Comparison of ENCODE assay signal across 10 cellular contexts in the genomic region with DNA sequence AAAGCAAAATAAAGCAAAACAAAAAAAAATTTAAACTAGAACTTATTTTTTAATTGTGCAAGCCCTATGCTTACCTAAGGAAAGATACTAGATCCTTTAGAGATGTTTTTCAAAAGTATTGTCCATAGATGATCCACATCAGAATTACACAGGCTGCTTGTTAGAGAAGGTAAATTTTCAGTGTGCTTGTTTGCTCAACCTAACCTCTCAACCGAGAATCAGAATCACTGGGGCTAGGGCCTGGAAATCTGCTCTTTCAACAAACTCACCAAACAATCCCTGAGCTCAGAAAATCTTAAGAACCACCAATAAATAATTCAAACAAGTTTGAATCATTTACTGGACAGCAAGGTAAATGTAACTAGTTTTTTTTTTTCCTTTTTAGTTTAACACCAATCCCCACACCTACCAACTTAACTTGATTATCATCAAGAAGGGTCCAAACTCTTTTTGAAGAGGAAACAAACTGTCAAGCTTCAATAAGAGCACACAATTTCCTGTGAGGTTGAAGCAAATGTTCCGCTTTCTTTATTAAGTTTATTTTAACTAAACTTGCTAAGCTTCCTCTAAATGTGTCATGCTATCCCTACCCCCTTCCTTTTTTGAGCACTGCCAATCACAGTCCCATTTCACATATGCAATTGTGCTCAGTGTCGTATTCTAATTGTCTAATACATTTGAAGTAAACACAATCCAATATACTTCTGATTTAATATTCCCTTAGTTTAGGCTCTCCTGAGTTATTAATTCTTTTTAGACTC. TPM values are rescaled to one million over a fixed set of nuclear protein-coding genes. Genes with fewer than 3 reads are reported as not detected.
DNase-seq lines count a peak whose midpoint lies in the region; ATAC-seq and TF ChIP-seq lines count a peak whose summit lies in the region.
"Had no signal": no experiment of that assay in that cellular context is flagged by ENCODE, and none has a peak within 500 bp of the region (broad histone marks: within the 10 kb centered on the region; RNA-seq: fewer than 3 reads in every experiment).

No MANE protein-coding gene starts in this region.

- peak; percentile 53 for DNase-seq in NAMALWA (ENCODE audit: low spot score)
- DNase-seq in globus pallidus (ENCODE audit: low spot score) = peak; percentile 31
- DNase-seq in cortex of kidney (lab: John Stamatoyannopoulos, UW) = no peak
- DNase-seq in aorta = no peak
- no peak for DNase-seq in H4 (ENCODE audit: low spot score)
- no peak for DNase-seq in occipital lobe (lab: John Stamatoyannopoulos, UW)
- DNase-seq: activated CD4-positive, alpha-beta T cell treated with anti-CD3 and anti-CD28 coated beads for 4 hours; DMS53 had no signal

- no peaks in the 10 kb centered on the region for H4K20me1 ChIP-seq in DOHH2 (ENCODE audit: control insufficient read depth, insufficient read depth, low read depth, low read length)

- 62 to 70% methylated on average over 3 of the region's 3 CpGs for WGBS in aorta, 2 donors

- H3K9me2 ChIP-seq in DOHH2 (replicated peaks; ENCODE audit: control insufficient read depth, low read length) = no peaks in the 10 kb centered on the region

- intact Hi-C loops in aorta (cut with DNase I) = no loop called here

- H3K9me3 ChIP-seq in DOHH2 (ENCODE audit: control insufficient read depth, insufficient read depth, low read length) (no peaks in the 10 kb centered on the region), aorta (ENCODE audit: control insufficient read depth, low read length) (no peaks in the 10 kb centered on the region)

- no peaks in the 10 kb centered on the region for H3K27me3 ChIP-seq in DOHH2 (ENCODE audit: control insufficient read depth, low read length)
- H3K27me3 ChIP-seq in aorta (ENCODE audit: control insufficient read depth in 1 of 2, insufficient read depth in 2 of 2, low read length in 1 of 2) = no peaks in the 10 kb centered on the region

- peak; percentile 62 for ATAC-seq in GM21360 (IDR thresholded peaks at IDR 0.05; ENCODE audit: unreplicated experiment)
- ATAC-seq in aorta (ENCODE audit: low FRiP score) = no peak

- TF ChIP-seq CTCF in DOHH2 (IDR thresholded peaks at IDR 0.05; ENCODE audit: low read depth, low read length, poor library complexity, severe bottlenecking) = no peak

- H3K79me2 ChIP-seq in DOHH2 (ENCODE audit: control insufficient read depth, low read length) = no peaks in the 10 kb centered on the region

- peak overlapping the region; percentile 66 for H3K4me2 ChIP-seq in DOHH2 (ENCODE audit: low read length)

- no peaks in the 10 kb centered on the region for H3K36me3 ChIP-seq in DOHH2 (ENCODE audit: control insufficient read depth, low read length)
- H3K36me3 ChIP-seq in aorta (ENCODE audit: control insufficient read depth in 1 of 2, insufficient read depth in 2 of 2, low read length in 1 of 2) = no peaks in the 10 kb centered on the region

- H3K4me1 ChIP-seq in DOHH2 (ENCODE audit: control insufficient read depth, low read length) = peaks cover 74% of the 10 kb centered on the region
- H3K4me1 ChIP-seq in aorta (ENCODE audit: control insufficient read depth in 1 of 2, insufficient read depth in 2 of 2, low read length in 2 of 2) = no peaks in the 10 kb centered on the region

- peak overlapping the region; percentile 57 for H3K4me3 ChIP-seq in DOHH2 (ENCODE audit: low read length)
- no peak overlapping the region for H3K4me3 ChIP-seq in aorta (ENCODE audit: low read length in 2 of 2)

- H3K27ac ChIP-seq in DOHH2 (ENCODE audit: low read depth, low read length) (peak overlapping the region; percentile 93), aorta (ENCODE audit: low read depth in 1 of 2, low read length in 2 of 2) (no peak overlapping the region)

- peaks cover 37% of the 10 kb centered on the region for H3F3A ChIP-seq in DOHH2 (ENCODE audit: control insufficient read depth, insufficient read depth)

RNA-seq across cellular contexts. Expression of a gene that starts 7.4 kb away (rescaled TPM):
- total RNA-seq in aorta (10 to 100 TPM in 1 of 2 donors, 1 to 10 TPM in 1; 8.3 to 16.5 TPM), occipital lobe (4.7 TPM)
- polyA plus RNA-seq in aorta = 1 to 10 TPM; 2.5 to 6.9 TPM
- 9.4 and 11.2 TPM in 2 replicates for total RNA-seq in H4 (2014; rRNA removed; shearing (Covaris generic))

RNA-seq across cellular contexts. Expression of a gene that starts 51.4 kb away (rescaled TPM):
- total RNA-seq in aorta = 10 to 100 TPM in 1 of 2 donors, 1 to 10 TPM in 1; 7.6 to 17.6 TPM
- polyA plus RNA-seq in aorta = 10 to 100 TPM in 1 of 2 donors, 1 to 10 TPM in 1; 2.9 to 13.0 TPM
- total RNA-seq in H4 (2014; rRNA removed; shearing (Covaris generic)) = 13.5 and 15.5 TPM in 2 replicates
- 8.7 TPM for total RNA-seq in occipital lobe

Comparison
In these comparisons a context has a peak if more than half of its experiments do, and no peak if none do; other contexts are left out.
1. DNase-seq: peak in NAMALWA (single experiment) and globus pallidus (single experiment); none in cortex of kidney (single experiment), aorta (0 of 2), H4 (single experiment) and occipital lobe (single experiment).